21 cellular contexts compared by ENCODE assay signal in genomic region chr12:58347188-58347587, GRCh38.
DNase-seq lines count a peak whose midpoint lies in the region; ATAC-seq, FAIRE-seq and TF ChIP-seq lines count a peak whose summit lies in the region.
"Had no signal": no experiment of that assay in that cellular context is flagged by ENCODE, and none has a peak within 500 bp of the region (broad histone marks: within the 10 kb centered on the region; RNA-seq: fewer than 3 reads in every experiment).

No MANE protein-coding gene starts in this region.

- H3K4me1 Mint-ChIP-seq in chondrocyte (ENCODE audit: low read depth), result peaks cover 40% of the 10 kb centered on the region
- H3K4me1 Mint-ChIP-seq: CD8-positive, alpha-beta memory T cell had no signal

- peaks cover 19% of the 10 kb centered on the region; the same call in 2 of the 3 replicates for H3K9me3 ChIP-seq in A549
- no peaks in the 10 kb centered on the region for H3K9me3 ChIP-seq in PC-3 (ENCODE audit: low read length)
- H3K9me3 ChIP-seq: BE2C, HAP-1 had no signal

- FAIRE-seq in A549 (lab: Jason Lieb, UNC), result no peak
- FAIRE-seq: GM12878, GM19239 had no signal

- H3K36me3 ChIP-seq in ACC112 (ENCODE audit: insufficient read depth, low read length) (0 out of 2 replicates have a peak, but pooled peaks cover 4% of the 10 kb centered on the region), PC-3 (ENCODE audit: low read depth, low read length) (no peaks in the 10 kb centered on the region)
- H3K36me3 ChIP-seq: BE2C, HAP-1 had no signal

- H3K27ac ChIP-seq in A549 (peak overlapping the region; percentile 8 to 41; a peak in 3 of 6 replicates), ACC112 (ENCODE audit: low read depth, low read length) (no peak overlapping the region), PC-3 (ENCODE audit: low read length) (0 out of 2 replicates have a peak overlapping the region, but pooled peaks have one; percentile 26)

- H3K27me3 Mint-ChIP-seq in chondrocyte (ENCODE audit: low read depth), result no peaks in the 10 kb centered on the region

- H3K36me3 Mint-ChIP-seq in chondrocyte (ENCODE audit: low read depth), result peaks cover 5% of the 10 kb centered on the region
- H3K36me3 Mint-ChIP-seq: CD4-positive, CD25-positive, alpha-beta regulatory T cell; CD8-positive, alpha-beta memory T cell had no signal

- peak overlapping the region; percentile 18 for H3K27ac Mint-ChIP-seq in chondrocyte (ENCODE audit: unreplicated experiment)
- H3K27ac Mint-ChIP-seq: CD4-positive, CD25-positive, alpha-beta regulatory T cell; CD8-positive, alpha-beta memory T cell had no signal

- DNase-seq in A549 (ENCODE audit: low read depth in 1 of 2, low spot score in 1 of 2) (no peak), PC-3 (no peak), chondrocyte (ENCODE audit: low spot score) (no peak), left colon (no peak), SIG-M5 (lab: John Stamatoyannopoulos, UW) (no peak), A172 (ENCODE audit: low spot score) (no peak)
- DNase-seq: ACHN; BE2C; C1 segment of cervical spinal cord; CD4-positive, CD25-positive, alpha-beta regulatory T cell; CD8-positive, alpha-beta memory T cell; COR-L47; DMS 273 treated with DMSO at 0.1 percent for 48 hours; DMS53; DND-41; EL had no signal

- TF ChIP-seq EP300 in A549 (IDR thresholded peaks at IDR 0.05), result no peak

- H2AFZ ChIP-seq in ACC112 (ENCODE audit: low read length, unreplicated experiment) (peak overlapping the region; percentile 57), PC-3 (ENCODE audit: low read length) (no peak overlapping the region)

- intact Hi-C loops in PC-3 (cut with micrococcal nuclease) (loop anchor here (2.0 to 10.0 kb wide), 9 partner anchors 68 to 805 kb away; no protein-coding TSS in a partner anchor), left colon (cut with DNase I, micrococcal nuclease) (loop anchor here in 1 of 2 donors (5.0 to 10.0 kb wide), 2 partner anchors 748 to 805 kb away; no protein-coding TSS in a partner anchor)

- no peak overlapping the region for H3K9ac ChIP-seq in PC-3 (ENCODE audit: low read length)

- H3K4me3 Mint-ChIP-seq in chondrocyte (ENCODE audit: unreplicated experiment), result no peak overlapping the region
- H3K4me3 Mint-ChIP-seq: CD4-positive, CD25-positive, alpha-beta regulatory T cell; CD8-positive, alpha-beta memory T cell had no signal

- H3K4me2 ChIP-seq in A549, result no peak overlapping the region
- no peak overlapping the region for H3K4me2 ChIP-seq in PC-3 (ENCODE audit: low read length)

- ATAC-seq in A549, result no peak
- no peak for ATAC-seq in PC-3
- ATAC-seq in left colon, result no peak
- ATAC-seq in GM18907 (IDR thresholded peaks at IDR 0.05; ENCODE audit: unreplicated experiment), result no peak
- ATAC-seq: GM12878 had no signal

- POLR2A ChIA-PET in A549 (lab: Yijun Ruan, JAX), result no interaction called here
- POLR2A ChIA-PET in PC-3 (lab: Charles Lee; ENCODE audit: unreplicated experiment), result interaction anchor here (0.6 kb wide), 1 partner anchor 186 kb away, joined by 8 read pairs; no protein-coding TSS in a partner anchor

- H4K20me1 ChIP-seq in PC-3 (ENCODE audit: low read length), result no peaks in the 10 kb centered on the region

- TF ChIP-seq RAD21 in A549 (conservative IDR thresholded peaks at IDR 0.05 in 1 of 2, IDR thresholded peaks at IDR 0.05 in 1 of 2), result no peak

- H3K4me1 ChIP-seq in A549 (peaks cover 5% of the 10 kb centered on the region; the same call in 1 of the 3 replicates), ACC112 (ENCODE audit: control insufficient read depth, insufficient read depth, low read length, unreplicated experiment) (peaks cover 9% of the 10 kb centered on the region), PC-3 (ENCODE audit: insufficient read depth, low read length) (peaks cover 12% of the 10 kb centered on the region)
- H3K4me1 ChIP-seq: BE2C, HAP-1 had no signal

- CTCF ChIA-PET in A549 (lab: Yijun Ruan, JAX) (interaction anchor here (1.0 to 1.4 kb wide), 6 partner anchors 8 to 804 kb away, joined by 3 to 5 read pairs (median 4); no protein-coding TSS in a partner anchor), PC-3 (lab: Charles Lee) (no interaction called here)

- H3K4me3 ChIP-seq in A549 (no peak overlapping the region), ACC112 (ENCODE audit: low read depth, low read length) (no peak overlapping the region), PC-3 (ENCODE audit: low read length) (no peak overlapping the region)
- H3K4me3 ChIP-seq: GM12878, HAP-1 had no signal

- peaks cover 10% of the 10 kb centered on the region for H3K9me3 Mint-ChIP-seq in chondrocyte (ENCODE audit: low read depth)
- H3K9me3 Mint-ChIP-seq: CD8-positive, alpha-beta memory T cell had no signal

- BruUV-seq in PC-3 (replicated peaks; lab: Mats Ljungman, UMichigan), result no TSS peak

- no peaks in the 10 kb centered on the region for H3K79me2 ChIP-seq in ACC112 (ENCODE audit: control insufficient read depth, insufficient read depth, low read length, unreplicated experiment)
- H3K79me2 ChIP-seq in PC-3 (ENCODE audit: low read length), result no peaks in the 10 kb centered on the region

- no peaks in the 10 kb centered on the region for H3K9me2 ChIP-seq in PC-3 (replicated peaks; ENCODE audit: low read length)

- TF ChIP-seq POLR2A in A549 (IDR thresholded peaks at IDR 0.05; ENCODE audit: low read length), result no peak

- H3F3A ChIP-seq in PC-3 (ENCODE audit: low read length, unreplicated experiment), result no peaks in the 10 kb centered on the region

- no peaks in the 10 kb centered on the region for H3K27me3 ChIP-seq in ACC112 (ENCODE audit: insufficient read depth, low read length)
- H3K27me3 ChIP-seq in PC-3 (ENCODE audit: low read length), result no peaks in the 10 kb centered on the region
- H3K27me3 ChIP-seq: BE2C had no signal

- TF ChIP-seq CTCF in A549 (IDR thresholded peaks at IDR 0.05) (no peak), PC-3 (conservative IDR thresholded peaks at IDR 0.05; ENCODE audit: low read depth, low read length) (no peak), chondrocyte (IDR thresholded peaks at IDR 0.05) (no peak)

- WGBS in A549 (ENCODE audit: missing lambda C conversion rate), result 92% methylated on average over 2 of the region's 2 CpGs

TF ChIP-seq in A549, 52 proteins besides CTCF, POLR2A, EP300 and RAD21:
- no peak for TF ChIP-seq BCL3 (IDR thresholded peaks at IDR 0.05)
- TF ChIP-seq JUNB (IDR thresholded peaks at IDR 0.05), result no peak
- no peak for TF ChIP-seq TFCP2L1 (CRISPR knock-in tag; IDR thresholded peaks at IDR 0.05)
- TF ChIP-seq HEYL (CRISPR knock-in tag; IDR thresholded peaks at IDR 0.05), result no peak
- no peak for TF ChIP-seq ZNF302 (CRISPR knock-in tag; IDR thresholded peaks at IDR 0.05)
- TF ChIP-seq BHLHE40 (IDR thresholded peaks at IDR 0.05; ENCODE audit: low read depth, low read length), result no peak
- no peak for TF ChIP-seq HDAC2 (IDR thresholded peaks at IDR 0.05)
- no peak for TF ChIP-seq HMGXB4 (CRISPR knock-in tag; IDR thresholded peaks at IDR 0.05; ENCODE audit: borderline replicate concordance)
- no peak for TF ChIP-seq RFX5 (IDR thresholded peaks at IDR 0.05)
- no peak for TF ChIP-seq NFE2L2 (conservative IDR thresholded peaks at IDR 0.05; ENCODE audit: low read length)
- TF ChIP-seq ESRRA (IDR thresholded peaks at IDR 0.05; ENCODE audit: borderline replicate concordance, low read length), result no peak
- no peak for TF ChIP-seq CBX2 (IDR thresholded peaks at IDR 0.05; ENCODE audit: borderline replicate concordance, low read depth)
